Comparison of ENCODE assay signal across 17 cellular contexts in genomic region chr16:81487301-81487720, GRCh38. TPM values are rescaled to one million over a fixed set of nuclear protein-coding genes. Genes with fewer than 3 reads are reported as not detected.
A peak's percentile ranks its signal among the peaks of the same experiment; 100 is the strongest.
DNase-seq lines count a peak whose midpoint lies in the region; ATAC-seq and TF ChIP-seq lines count a peak whose summit lies in the region.
"Had no signal": no experiment of that assay in that cellular context is flagged by ENCODE, and none has a peak within 500 bp of the region (broad histone marks: within the 10 kb centered on the region; RNA-seq: fewer than 3 reads in every experiment).

No MANE protein-coding gene starts in this region.

- no peaks in the 10 kb centered on the region for H3K36me3 ChIP-seq in breast epithelium
- H3K36me3 ChIP-seq: ascending aorta, HAP-1, neural progenitor cell, uterus had no signal

- DNase-seq in AG20443 (ENCODE audit: low spot score), result peak; percentile 22
- peak; percentile 76 for DNase-seq in MV-4-11 (lab: John Stamatoyannopoulos, UW)
- peak; percentile 56 for DNase-seq in choroid plexus epithelial cell (ENCODE audit: low read depth)
- peak; percentile 10 for DNase-seq in myocyte (ENCODE audit: low read depth)
- DNase-seq in left ventricle myocardium superior, result no peak
- DNase-seq in NCI-H1694 treated with DMSO at 0.1 percent for 48 hours (lab: John Stamatoyannopoulos, UW), result no peak
- DNase-seq in breast epithelium (ENCODE audit: low spot score in 2 of 2), result no peak
- DNase-seq: activated effector memory CD4-positive, alpha-beta T cell treated with Interleukin-2 at 50 U/mL for 16 hours; CD4-positive, alpha-beta memory T cell; NCI-H1436 treated with DMSO at 0.1 percent for 48 hours; NCI-H345; stimulated activated naive CD8-positive, alpha-beta T cell treated with anti-CD3 and anti-CD28 coated beads, Interleukin-15, amount 100 ng/mL, for 72 hours had no signal

- no peak for TF ChIP-seq POLR2A in breast epithelium (IDR thresholded peaks at IDR 0.05)

- no peaks in the 10 kb centered on the region for H3K27me3 ChIP-seq in breast epithelium
- H3K27me3 ChIP-seq: ascending aorta, neural progenitor cell, uterus had no signal

- no peaks in the 10 kb centered on the region for H3K9me3 ChIP-seq in breast epithelium
- H3K9me3 ChIP-seq: ascending aorta, HAP-1, uterus had no signal

- no peak overlapping the region for H3K4me3 ChIP-seq in choroid plexus epithelial cell (ENCODE audit: low read depth, low read length)
- H3K4me3 ChIP-seq in breast epithelium, result no peak overlapping the region
- H3K4me3 ChIP-seq: ascending aorta, HAP-1, neural progenitor cell, uterus had no signal

- ATAC-seq in left ventricle myocardium superior (no peak), HG03280 (IDR thresholded peaks at IDR 0.05; ENCODE audit: unreplicated experiment) (no peak)
- ATAC-seq: stimulated activated naive CD8-positive, alpha-beta T cell treated with anti-CD3 and anti-CD28 coated beads, Interleukin-15, amount 100 ng/mL, for 72 hours had no signal

- intact Hi-C loops in left ventricle myocardium superior (cut with micrococcal nuclease), result no loop called here
- intact Hi-C loops in breast epithelium (cut with DNase I; ENCODE audit: low total_unique reads), result no loop called here

- no peaks in the 10 kb centered on the region for H3K4me1 ChIP-seq in breast epithelium
- H3K4me1 ChIP-seq: HAP-1, uterus had no signal

- TF ChIP-seq CTCF in choroid plexus epithelial cell (conservative IDR thresholded peaks at IDR 0.05; ENCODE audit: low read depth, low read length) (no peak), breast epithelium (IDR thresholded peaks at IDR 0.05) (no peak)

- no peak overlapping the region for H3K27ac ChIP-seq in breast epithelium
- H3K27ac ChIP-seq: neural progenitor cell, uterus had no signal

RNA-seq across cellular contexts. Expression of gene CMIP, which starts 42.7 kb away (rescaled TPM):
- 13.5 and 20.0 TPM in 2 replicates for total RNA-seq in myocyte
- polyA plus RNA-seq in myocyte (2012), result 76.5 TPM
- total RNA-seq in left ventricle myocardium superior, result 9.7 TPM
- 10 to 100 TPM; 14.9 to 23.9 (median 17.6) TPM for total RNA-seq in breast epithelium

Comparison
In these comparisons a context has a peak if more than half of its experiments do, and no peak if none do; other contexts are left out.
1. DNase-seq: peak in AG20443 (single experiment), MV-4-11 (single experiment), choroid plexus epithelial cell (single experiment) and myocyte (single experiment); none in left ventricle myocardium superior (single experiment), NCI-H1694 treated with DMSO at 0.1 percent for 48 hours (single experiment) and breast epithelium (0 of 2).